ENCODE assay signal across 8 cellular contexts in genomic region chr1:206579747-206580437, GRCh38. TPM values are rescaled to one million over a fixed set of nuclear protein-coding genes. Genes with fewer than 3 reads are reported as not detected.
DNase-seq lines count a peak whose midpoint lies in the region; ATAC-seq and TF ChIP-seq lines count a peak whose summit lies in the region.

No MANE protein-coding gene starts in this region.

- peaks cover 8% of the 10 kb centered on the region for H3K4me1 Mint-ChIP-seq in type B pancreatic cell (ENCODE audit: unreplicated experiment)

- H3K4me3 Mint-ChIP-seq in type B pancreatic cell, result no peak overlapping the region

- ATAC-seq in GM21526 (IDR thresholded peaks at IDR 0.05; ENCODE audit: low FRiP score, unreplicated experiment), result peak; percentile 70

- no peak overlapping the region for H3K4me3 ChIP-seq in fibroblast of the aortic adventitia (ENCODE audit: low read depth, low read length)

- peak; percentile 74 for DNase-seq in CMK (ENCODE audit: low read depth)
- DNase-seq in Kasumi-1 (lab: John Stamatoyannopoulos, UW), result peak; percentile 96
- peak; percentile 92 for DNase-seq in activated CD8-positive, alpha-beta memory T cell treated with anti-CD3 and anti-CD28 coated beads, Interleukin-2, amount 50 U/mL, for 1 hour (ENCODE audit: extremely low read depth)
- DNase-seq in fibroblast of the aortic adventitia (ENCODE audit: low read depth), result peak; percentile 29
- DNase-seq in stimulated activated CD4-positive, alpha-beta T cell treated with anti-CD3 and anti-CD28 coated beads, Interleukin-15, amount 100 ng/mL, for 1 hour (ENCODE audit: low read depth in 1 of 2, low spot score in 1 of 2), result peak; percentile 56 to 70
- no peak for DNase-seq in type B pancreatic cell (ENCODE audit: extremely low spot score, unreplicated experiment)
- no peak for DNase-seq in DMS53 (lab: John Stamatoyannopoulos, UW)

- no peak overlapping the region for H3K27ac Mint-ChIP-seq in type B pancreatic cell

- no peaks in the 10 kb centered on the region for H3K9me3 Mint-ChIP-seq in type B pancreatic cell

- H3K36me3 Mint-ChIP-seq in type B pancreatic cell, result no peaks in the 10 kb centered on the region

- no peak for TF ChIP-seq CTCF in fibroblast of the aortic adventitia (IDR thresholded peaks at IDR 0.05; ENCODE audit: insufficient read depth, low read length)
- no peak for TF ChIP-seq CTCF in type B pancreatic cell (conservative IDR thresholded peaks at IDR 0.05)

- H3K27me3 Mint-ChIP-seq in type B pancreatic cell, result peaks cover 10% of the 10 kb centered on the region

RNA-seq across cellular contexts. Expression of gene EIF2D, which starts 32.4 kb away (rescaled TPM):
- 33.5 and 42.5 TPM in 2 replicates for total RNA-seq in fibroblast of the aortic adventitia (ENCODE audit: low replicate concordance)
- total RNA-seq in type B pancreatic cell (ENCODE audit: low replicate concordance), result 38.2 and 45.7 TPM in 2 replicates

RNA-seq across cellular contexts. Expression of gene DYRK3, which starts 55.4 kb away (rescaled TPM):
- total RNA-seq in fibroblast of the aortic adventitia (ENCODE audit: low replicate concordance) (19.7 and 27.7 TPM in 2 replicates), type B pancreatic cell (ENCODE audit: low replicate concordance) (1.0 and 7.2 TPM in 2 replicates)

Comparison
In these comparisons a context has a peak if more than half of its experiments do, and no peak if none do; other contexts are left out.
1. DNase-seq: peak in CMK (single experiment), Kasumi-1 (2 of 2), activated CD8-positive, alpha-beta memory T cell treated with anti-CD3 and anti-CD28 coated beads, Interleukin-2, amount 50 U/mL, for 1 hour (single experiment), fibroblast of the aortic adventitia (single experiment) and stimulated activated CD4-positive, alpha-beta T cell treated with anti-CD3 and anti-CD28 coated beads, Interleukin-15, amount 100 ng/mL, for 1 hour (2 of 2); none in type B pancreatic cell (single experiment) and DMS53 (single experiment).